ENCODE assay signal across 9 cellular contexts in the genomic region with DNA sequence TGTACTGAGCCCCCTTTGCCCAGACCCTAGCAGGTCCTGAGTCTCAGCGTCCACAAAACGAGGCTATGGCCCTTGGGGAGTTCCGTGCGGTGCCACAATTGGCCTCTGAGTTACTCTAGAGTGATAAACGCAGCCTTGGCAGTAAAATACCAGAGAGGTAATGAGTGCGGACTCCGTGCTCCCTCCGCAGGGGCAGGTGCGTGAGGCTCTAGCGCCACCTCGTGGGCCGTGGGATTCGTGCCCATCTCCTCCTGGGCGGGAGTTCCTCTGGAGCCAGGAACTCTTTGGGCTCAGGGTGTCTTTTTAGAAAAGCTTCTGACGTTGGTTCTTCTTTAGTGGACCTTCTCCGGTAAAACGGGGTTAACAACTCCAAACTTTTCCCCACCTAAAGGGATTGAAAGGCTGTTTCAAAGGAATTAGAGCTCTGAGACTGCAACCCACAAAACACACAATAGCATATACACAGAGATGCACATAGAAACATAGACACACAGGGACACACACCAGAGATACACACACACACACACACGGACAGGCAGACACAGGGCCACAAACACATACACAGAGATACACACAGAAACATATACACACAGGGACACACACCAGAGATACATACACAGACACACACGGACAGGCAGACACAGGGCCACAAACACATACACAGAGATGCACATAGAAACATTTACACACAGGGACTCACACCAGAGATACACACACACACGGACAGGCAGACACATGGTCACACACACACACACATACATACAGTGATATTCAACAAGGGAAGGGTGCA.
DNase-seq lines count a peak whose midpoint lies in the region; ATAC-seq and TF ChIP-seq lines count a peak whose summit lies in the region.
"Had no signal": no experiment of that assay in that cellular context is flagged by ENCODE, and none has a peak within 500 bp of the region (broad histone marks: within the 10 kb centered on the region; RNA-seq: fewer than 3 reads in every experiment).

No MANE protein-coding gene starts in this region.

- POLR2A ChIA-PET in activated CD4-positive, alpha-beta T cell treated with anti-CD3 and anti-CD28 coated beads for 36 hours (lab: Charles Lee), result no interaction called here

- peaks cover 5% of the 10 kb centered on the region for H3K27me3 Mint-ChIP-seq in activated CD4-positive, alpha-beta T cell treated with anti-CD3 and anti-CD28 coated beads for 36 hours

- H3K9me3 Mint-ChIP-seq in activated CD4-positive, alpha-beta T cell treated with anti-CD3 and anti-CD28 coated beads for 36 hours (ENCODE audit: low read depth), result no peaks in the 10 kb centered on the region
- H3K9me3 Mint-ChIP-seq: dendritic cell treated with granulocyte-macrophage colony-stimulating factor and Interleukin-4, amounts not matched to agents 40 ng/mL and 50 ng/mL, for 4 days had no signal

- H3K27me3 ChIP-seq in left lung, result no peaks in the 10 kb centered on the region

- H3K4me1 Mint-ChIP-seq in activated CD4-positive, alpha-beta T cell treated with anti-CD3 and anti-CD28 coated beads for 36 hours, result peaks cover 13% of the 10 kb centered on the region

- CTCF ChIA-PET in activated CD4-positive, alpha-beta T cell treated with anti-CD3 and anti-CD28 coated beads for 36 hours (lab: Charles Lee), result interaction anchor here (0.5 to 10.2 kb wide), 27 partner anchors 9 to 1345 kb away, joined by 3 to 154 read pairs (median 4); no protein-coding TSS in a partner anchor

- peak; percentile 14 for DNase-seq in DMS53 treated with DMSO at 0.1 percent for 48 hours (lab: John Stamatoyannopoulos, UW; ENCODE audit: unreplicated experiment)
- DNase-seq in NCI-H345 treated with DMSO at 0.1 percent for 48 hours (lab: John Stamatoyannopoulos, UW; ENCODE audit: unreplicated experiment), result peak; percentile 48
- peak; percentile 88 for DNase-seq in activated CD4-positive, alpha-beta T cell treated with anti-CD3 and anti-CD28 coated beads for 36 hours
- DNase-seq in cerebellum (ENCODE audit: low spot score), result peak; percentile 59
- peak; percentile 80 to 97 for DNase-seq in left lung
- peak; percentile 67 to 81 for DNase-seq in stimulated activated CD4-positive, alpha-beta T cell treated with anti-CD3 and anti-CD28 coated beads, Interleukin-4, amount 100 ng/mL, for 48 hours (ENCODE audit: low read depth in 2 of 2)
- DNase-seq in cerebellar nuclear complex (lab: John Stamatoyannopoulos, UW), result no peak

- no peaks in the 10 kb centered on the region for H3K9me3 ChIP-seq in left lung

- peak; percentile 94 to 95 for TF ChIP-seq CTCF in left lung (IDR thresholded peaks at IDR 0.05)

- H3K36me3 Mint-ChIP-seq in activated CD4-positive, alpha-beta T cell treated with anti-CD3 and anti-CD28 coated beads for 36 hours (ENCODE audit: low read depth), result no peaks in the 10 kb centered on the region

- H3K4me3 Mint-ChIP-seq in activated CD4-positive, alpha-beta T cell treated with anti-CD3 and anti-CD28 coated beads for 36 hours, result no peak overlapping the region
- H3K4me3 Mint-ChIP-seq: dendritic cell treated with granulocyte-macrophage colony-stimulating factor and Interleukin-4, amounts not matched to agents 40 ng/mL and 50 ng/mL, for 4 days had no signal

- H3K27ac ChIP-seq in left lung, result peak overlapping the region in 1 of 2 donors; percentile 33

- ATAC-seq in HG02938 (IDR thresholded peaks at IDR 0.05; ENCODE audit: unreplicated experiment) (peak; percentile 67), left lung (peak; percentile 79)
- ATAC-seq in activated CD4-positive, alpha-beta T cell treated with anti-CD3 and anti-CD28 coated beads for 36 hours, result peak; percentile 78

- intact Hi-C loops in activated CD4-positive, alpha-beta T cell treated with anti-CD3 and anti-CD28 coated beads for 36 hours (cut with DNase I, micrococcal nuclease), result loop anchor here (1.0 to 10.0 kb wide), 5 partner anchors 137 to 681 kb away; no protein-coding TSS in a partner anchor
- intact Hi-C loops in left lung (cut with DNase I), result loop anchor here in 1 of 2 donors (5.0 kb wide), 1 partner anchor 189 kb away; no protein-coding TSS in a partner anchor

- H3K36me3 ChIP-seq in left lung, result no peaks in the 10 kb centered on the region

- H3K4me1 ChIP-seq in left lung, result peaks cover 18 to 30% of the 10 kb centered on the region in 2 donors

- no peak overlapping the region for H3K27ac Mint-ChIP-seq in activated CD4-positive, alpha-beta T cell treated with anti-CD3 and anti-CD28 coated beads for 36 hours
- H3K27ac Mint-ChIP-seq: dendritic cell treated with granulocyte-macrophage colony-stimulating factor and Interleukin-4, amounts not matched to agents 40 ng/mL and 50 ng/mL, for 4 days had no signal

- H3K4me3 ChIP-seq in left lung, result no peak overlapping the region

Comparison
In these comparisons a context has a peak if more than half of its experiments do, and no peak if none do; other contexts are left out.
1. DNase-seq: peak in DMS53 treated with DMSO at 0.1 percent for 48 hours (single experiment), NCI-H345 treated with DMSO at 0.1 percent for 48 hours (single experiment), activated CD4-positive, alpha-beta T cell treated with anti-CD3 and anti-CD28 coated beads for 36 hours (single experiment), cerebellum (single experiment), left lung (2 of 2) and stimulated activated CD4-positive, alpha-beta T cell treated with anti-CD3 and anti-CD28 coated beads, Interleukin-4, amount 100 ng/mL, for 48 hours (2 of 2); none in cerebellar nuclear complex (0 of 2).
2. Peak in every context shown above with its lines, with median percentiles within 50 percentile points of each other: ATAC-seq.